In the genomic region with DNA sequence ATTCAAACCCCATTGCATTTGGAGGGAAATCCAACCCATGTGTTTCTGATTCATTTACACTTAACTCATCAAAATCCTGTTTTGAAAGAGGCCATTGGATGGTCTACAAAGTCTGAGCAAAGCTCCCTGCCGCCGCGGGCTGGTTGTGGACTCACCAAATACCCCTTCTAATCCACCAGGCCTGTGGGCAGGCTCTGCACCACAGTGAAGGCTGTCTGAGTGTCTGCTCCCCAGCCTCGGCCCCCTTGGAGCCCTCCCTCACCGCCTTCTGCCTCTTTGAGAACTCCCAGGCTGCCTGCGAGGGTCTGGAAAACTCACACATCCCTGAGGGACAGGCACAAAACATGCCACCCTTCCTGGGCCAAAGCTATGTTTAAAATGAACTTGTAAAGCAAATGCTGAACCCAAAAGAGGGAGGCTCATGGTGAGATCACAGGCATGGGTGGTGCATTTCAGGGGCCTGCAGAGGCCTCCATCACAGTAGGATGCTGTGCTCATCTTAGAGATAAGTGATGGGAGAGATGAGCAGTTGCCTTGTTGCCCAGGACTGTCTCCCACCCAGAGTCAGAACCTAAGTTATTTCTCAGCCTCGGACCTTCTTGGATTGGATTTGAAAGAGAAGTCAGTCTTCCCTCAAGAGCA, we compare ENCODE assay signal across 13 cellular contexts.
A peak's percentile ranks its signal among the peaks of the same experiment; 100 is the strongest.
DNase-seq lines count a peak whose midpoint lies in the region; ATAC-seq and TF ChIP-seq lines count a peak whose summit lies in the region.
"Had no signal": no experiment of that assay in that cellular context is flagged by ENCODE, and none has a peak within 500 bp of the region (broad histone marks: within the 10 kb centered on the region; RNA-seq: fewer than 3 reads in every experiment).

No MANE protein-coding gene starts in this region.

- intact Hi-C loops in sciatic nerve (cut with DNase I) (no loop called here), A673 (cut with micrococcal nuclease; ENCODE audit: unreplicated experiment) (loop anchor here (5.0 kb wide), 3 partner anchors 70 to 825 kb away; no protein-coding TSS in a partner anchor)

- no peak for TF ChIP-seq CTCF in A673 (conservative IDR thresholded peaks at IDR 0.05; ENCODE audit: low read depth, low read length)

- H3K27ac ChIP-seq in A673 (ENCODE audit: low read depth, low read length, poor library complexity, severe bottlenecking) = no peak overlapping the region

- ATAC-seq in left lobe of liver (no peak), sciatic nerve (peak; percentile 13), GM19397 (IDR thresholded peaks at IDR 0.05; ENCODE audit: unreplicated experiment) (no peak), HG03108 (IDR thresholded peaks at IDR 0.05; ENCODE audit: unreplicated experiment) (no peak)

- no peaks in the 10 kb centered on the region for H3K36me3 ChIP-seq in A673 (ENCODE audit: insufficient read depth, low read length, poor library complexity, severe bottlenecking)

- H3K4me3 ChIP-seq in A673 (ENCODE audit: low read depth, low read length, poor library complexity, severe bottlenecking) = no peak overlapping the region

- BruUV-seq in A673 (replicated peaks; lab: Mats Ljungman, UMichigan) = no TSS peak

- H3K4me1 ChIP-seq in A673 (ENCODE audit: insufficient read depth, low read length, poor library complexity, severe bottlenecking) = no peaks in the 10 kb centered on the region

- CTCF ChIA-PET in HEK293T (lab: Yijun Ruan, JAX) = interaction anchor here (0.8 to 4.8 kb wide), 3 partner anchors 12 to 228 kb away, joined by 3 to 46 read pairs (median 3); no protein-coding TSS in a partner anchor
- CTCF ChIA-PET in A673 (lab: Charles Lee) = interaction anchor here (0.5 to 2.8 kb wide), 2 partner anchors 228 to 367 kb away, joined by 3 to 23 read pairs; no protein-coding TSS in a partner anchor

- DNase-seq in GM03348 (ENCODE audit: low spot score) = peak; percentile 2
- peak; percentile 3 for DNase-seq in HEK293T (ENCODE audit: extremely low spot score)
- peak; percentile 16 for DNase-seq in left lobe of liver (ENCODE audit: low spot score)
- DNase-seq in sciatic nerve (ENCODE audit: low spot score) = no peak
- DNase-seq in A673 (ENCODE audit: low spot score) = no peak
- DNase-seq: CD4-positive, CD25-positive, alpha-beta regulatory T cell; NCI-H1105 treated with DMSO at 0.1 percent for 48 hours; NCI-H1930; NCI-H69; RPMI8226; SIG-M5 had no signal

- H3K27me3 ChIP-seq in A673 (replicated peaks; ENCODE audit: insufficient read depth, low read depth, low read length, poor library complexity) = no peaks in the 10 kb centered on the region

- H3K9me3 ChIP-seq in A673 (ENCODE audit: low read depth, low read length, poor library complexity, severe bottlenecking) = peaks cover 6% of the 10 kb centered on the region

- POLR2A ChIA-PET in HEK293T (lab: Yijun Ruan, JAX) (interaction anchor here (0.6 kb wide), 1 partner anchor 223 kb away, joined by 3 read pairs; no protein-coding TSS in a partner anchor), A673 (lab: Charles Lee; ENCODE audit: low non-redundant PET) (no interaction called here)

TF ChIP-seq in HEK293T, 16 proteins besides CTCF, POLR2A, EP300 and RAD21:
- no peak for TF ChIP-seq FOXM1 (IDR thresholded peaks at IDR 0.05; ENCODE audit: borderline replicate concordance)
- no peak for TF ChIP-seq SP1 (IDR thresholded peaks at IDR 0.05)
- no peak for TF ChIP-seq LEF1 (IDR thresholded peaks at IDR 0.05; ENCODE audit: borderline replicate concordance)
- no peak for TF ChIP-seq L3MBTL2 (conservative IDR thresholded peaks at IDR 0.05)
- no peak for TF ChIP-seq CTBP1 (IDR thresholded peaks at IDR 0.05; ENCODE audit: borderline replicate concordance)
- TF ChIP-seq ELF4 (IDR thresholded peaks at IDR 0.05) = no peak
- TF ChIP-seq BHLHE40 (IDR thresholded peaks at IDR 0.05; ENCODE audit: borderline replicate concordance) = no peak
- TF ChIP-seq ZNF384 (IDR thresholded peaks at IDR 0.05) = no peak
- no peak for TF ChIP-seq FOXA1 (IDR thresholded peaks at IDR 0.05)
- no peak for TF ChIP-seq HDGF (IDR thresholded peaks at IDR 0.05; ENCODE audit: borderline replicate concordance)
- no peak for TF ChIP-seq SUZ12 (IDR thresholded peaks at IDR 0.05)
- TF ChIP-seq ARNT (IDR thresholded peaks at IDR 0.05) = no peak

Comparison
In these comparisons a context has a peak if more than half of its experiments do, and no peak if none do; other contexts are left out.
1. DNase-seq: peak in GM03348 (single experiment), HEK293T (single experiment) and left lobe of liver (single experiment); none in sciatic nerve (single experiment) and A673 (single experiment).